30 cellular contexts compared by ENCODE assay signal in genomic region chr7:54336800-54337199, GRCh38.
"Had no signal": no experiment of that assay in that cellular context is flagged by ENCODE, and none has a peak within 500 bp of the region (broad histone marks: within the 10 kb centered on the region; RNA-seq: fewer than 3 reads in every experiment).

No MANE protein-coding gene starts in this region.

- H3K27me3 ChIP-seq: body of pancreas, breast epithelium, SJCRH30 had no signal

- H3K9me3 ChIP-seq: body of pancreas, breast epithelium, SJCRH30 had no signal

- DNase-seq: activated CD4-positive, alpha-beta memory T cell treated with anti-CD3 and anti-CD28 coated beads, Interleukin-2, amount 10 ng/mL, durations not matched to agents 7 days and 5 days; activated CD4-positive, alpha-beta T cell treated with anti-CD3 and anti-CD28 coated beads for 1 hour; activated CD4-positive, alpha-beta T cell treated with anti-CD3 and anti-CD28 coated beads for 48 hours; activated CD4-positive, CD25-positive, alpha-beta regulatory T cell; activated CD8-positive, alpha-beta memory T cell treated with anti-CD3 and anti-CD28 coated beads for 24 hours; activated CD8-positive, alpha-beta memory T cell treated with anti-CD3 and anti-CD28 coated beads, Interleukin-2, amount 10 ng/mL, durations not matched to agents 7 days and 5 days; activated CD8-positive, alpha-beta memory T cell treated with anti-CD3 and anti-CD28 coated beads, Interleukin-2, amount 50 U/mL, for 48 hours; activated effector memory CD4-positive, alpha-beta T cell treated with Interleukin-2 at 50 U/mL for 16 hours; activated naive CD4-positive, alpha-beta T cell treated with anti-CD3 and anti-CD28 coated beads, Interleukin-2, amount 50 U/mL, for 16 hours; activated naive CD8-positive, alpha-beta T cell treated with anti-CD3 and anti-CD28 coated beads for 36 hours; activated T-cell treated with anti-CD3 and anti-CD28 coated beads, Interleukin-2, amount 50 U/mL, for 48 hours; amniotic stem cell; aorta; body of pancreas; Karpas-422; NCI-H1048; NCI-H1105 treated with DMSO at 0.1 percent for 48 hours; NCI-H1436; NCI-H1694; NCI-H1930; NCI-H2081 treated with DMSO at 0.1 percent for 48 hours; NCI-H345; NCI-H524 treated with DMSO at 0.1 percent for 48 hours; NCI-H748 treated with DMSO at 0.1 percent for 48 hours; SHP77; SJCRH30; T1000; WERI-Rb-1 had no signal

- H3K4me3 ChIP-seq: body of pancreas, breast epithelium, SJCRH30, SK-N-MC had no signal

- ATAC-seq: activated CD8-positive, alpha-beta memory T cell treated with anti-CD3 and anti-CD28 coated beads, Interleukin-2, amount 10 ng/mL, durations not matched to agents 7 days and 5 days; body of pancreas had no signal

- H3K4me1 ChIP-seq: body of pancreas, breast epithelium had no signal

- H3K27ac ChIP-seq: body of pancreas, breast epithelium, SJCRH30, SK-N-MC, WERI-Rb-1 had no signal

- H3K36me3 ChIP-seq: breast epithelium, SJCRH30, WERI-Rb-1 had no signal
